8 cellular contexts compared by ENCODE assay signal in genomic region chr9:72527801-72528195, GRCh38. TPM values are rescaled to one million over a fixed set of nuclear protein-coding genes. Genes with fewer than 3 reads are reported as not detected.
DNase-seq lines count a peak whose midpoint lies in the region; ATAC-seq and TF ChIP-seq lines count a peak whose summit lies in the region.

No MANE protein-coding gene starts in this region.

- no peaks in the 10 kb centered on the region for H3K36me3 ChIP-seq in tibial nerve

- peak overlapping the region; percentile 74 for H3K4me3 Mint-ChIP-seq in activated T-cell treated with anti-CD3 and anti-CD28 coated beads, Interleukin-2, amount 50 U/mL, for 4 hours
- peak overlapping the region; percentile 72 for H3K4me3 Mint-ChIP-seq in activated T-helper 2 cell treated with anti-CD3 and anti-CD28 coated beads, Interferon-gamma antibody, Interleukin-2, Interleukin-4, amounts not matched to agents 10 μg/mL and 5 μg/mL and 100 μg/mL, durations not matched to agents 14 hours and 24 hours and 36 hours (ENCODE audit: low read depth)
- H3K4me3 Mint-ChIP-seq in immature natural killer cell = peak overlapping the region; percentile 12 to 83 (median 55)

- peaks cover 48% of the 10 kb centered on the region for H3K4me1 Mint-ChIP-seq in activated T-cell treated with anti-CD3 and anti-CD28 coated beads, Interleukin-2, amount 50 U/mL, for 4 hours (ENCODE audit: low read depth)
- H3K4me1 Mint-ChIP-seq in activated T-helper 2 cell treated with anti-CD3 and anti-CD28 coated beads, Interferon-gamma antibody, Interleukin-2, Interleukin-4, amounts not matched to agents 10 μg/mL and 5 μg/mL and 100 μg/mL, durations not matched to agents 14 hours and 24 hours and 36 hours (ENCODE audit: low read depth) = peaks cover 43% of the 10 kb centered on the region
- peaks cover 9 to 10% of the 10 kb centered on the region in 2 donors for H3K4me1 Mint-ChIP-seq in immature natural killer cell

- no peak for DNase-seq in activated T-cell treated with anti-CD3 and anti-CD28 coated beads, Interleukin-2, amount 50 U/mL, for 4 hours
- no peak for DNase-seq in activated T-cell treated with anti-CD3 and anti-CD28 coated beads, Interleukin-2, amount 50 U/mL, for 48 hours
- DNase-seq in activated T-helper 2 cell treated with anti-CD3 and anti-CD28 coated beads, Interferon-gamma antibody, Interleukin-2, Interleukin-4, amounts not matched to agents 10 μg/mL and 5 μg/mL and 100 μg/mL, durations not matched to agents 14 hours and 24 hours and 36 hours (ENCODE audit: low spot score) = no peak
- DNase-seq in immature natural killer cell = no peak
- no peak for DNase-seq in tibial nerve (ENCODE audit: low spot score in 2 of 2)
- no peak for DNase-seq in NCI-H748 treated with DMSO at 0.1 percent for 48 hours (lab: John Stamatoyannopoulos, UW)
- DNase-seq in NK-92 treated with Interleukin-12 subunit alpha and Interleukin-12 subunit beta, amount 100 ng/mL, for 24 hours (lab: John Stamatoyannopoulos, UW) = no peak
- DNase-seq in AG08396 (ENCODE audit: low spot score) = no peak

- no peaks in the 10 kb centered on the region for H3K27me3 ChIP-seq in tibial nerve

- H3K9me3 ChIP-seq in tibial nerve = peaks cover 0 to 6% (median 2%) of the 10 kb centered on the region in 4 donors

- TF ChIP-seq CTCF in tibial nerve (IDR thresholded peaks at IDR 0.05) = no peak

- peaks cover 0 to 36% (median 19%) of the 10 kb centered on the region in 4 donors for H3K4me1 ChIP-seq in tibial nerve

- no peak for TF ChIP-seq EP300 in tibial nerve (IDR thresholded peaks at IDR 0.05)

- WGBS in tibial nerve, 2 donors = 9 to 13% methylated on average over 5 of the region's 5 CpGs

- peak overlapping the region; percentile 94 for H3K27ac Mint-ChIP-seq in activated T-helper 2 cell treated with anti-CD3 and anti-CD28 coated beads, Interferon-gamma antibody, Interleukin-2, Interleukin-4, amounts not matched to agents 10 μg/mL and 5 μg/mL and 100 μg/mL, durations not matched to agents 14 hours and 24 hours and 36 hours
- H3K27ac Mint-ChIP-seq in immature natural killer cell = peak overlapping the region in 1 of 6 donors; percentile 37

- intact Hi-C loops in activated T-helper 2 cell treated with anti-CD3 and anti-CD28 coated beads, Interferon-gamma antibody, Interleukin-2, Interleukin-4, amounts not matched to agents 10 μg/mL and 5 μg/mL and 100 μg/mL, durations not matched to agents 14 hours and 24 hours and 36 hours (cut with micrococcal nuclease) = loop anchor here (1.0 to 10.0 kb wide), 8 partner anchors 14 to 627 kb away; partner anchors contain the start of genes ABHD17B, ANXA1, C9orf85 and ZFAND5

- H3K4me3 ChIP-seq in tibial nerve = peak overlapping the region; percentile 2 to 23 (median 22)

- no peaks in the 10 kb centered on the region for H3K27me3 Mint-ChIP-seq in activated T-cell treated with anti-CD3 and anti-CD28 coated beads, Interleukin-2, amount 50 U/mL, for 4 hours (ENCODE audit: low read depth)
- no peaks in the 10 kb centered on the region for H3K27me3 Mint-ChIP-seq in activated T-helper 2 cell treated with anti-CD3 and anti-CD28 coated beads, Interferon-gamma antibody, Interleukin-2, Interleukin-4, amounts not matched to agents 10 μg/mL and 5 μg/mL and 100 μg/mL, durations not matched to agents 14 hours and 24 hours and 36 hours (ENCODE audit: low read depth)
- peaks cover 2 to 5% (median 3%) of the 10 kb centered on the region in 3 donors for H3K27me3 Mint-ChIP-seq in immature natural killer cell (ENCODE audit: low read depth in 3 of 3)

- TF ChIP-seq POLR2A in tibial nerve (IDR thresholded peaks at IDR 0.05) = no peak

- no peak for ATAC-seq in activated T-cell treated with anti-CD3 and anti-CD28 coated beads, Interleukin-2, amount 50 U/mL, for 4 hours

- H3K9me3 Mint-ChIP-seq in activated T-cell treated with anti-CD3 and anti-CD28 coated beads, Interleukin-2, amount 50 U/mL, for 4 hours = peaks cover 5% of the 10 kb centered on the region
- H3K9me3 Mint-ChIP-seq in activated T-helper 2 cell treated with anti-CD3 and anti-CD28 coated beads, Interferon-gamma antibody, Interleukin-2, Interleukin-4, amounts not matched to agents 10 μg/mL and 5 μg/mL and 100 μg/mL, durations not matched to agents 14 hours and 24 hours and 36 hours = peaks cover 4% of the 10 kb centered on the region
- peaks cover 0 to 4% (median 0%) of the 10 kb centered on the region in 6 donors for H3K9me3 Mint-ChIP-seq in immature natural killer cell

- no peaks in the 10 kb centered on the region for H3K36me3 Mint-ChIP-seq in activated T-cell treated with anti-CD3 and anti-CD28 coated beads, Interleukin-2, amount 50 U/mL, for 4 hours (ENCODE audit: insufficient read depth)
- no peaks in the 10 kb centered on the region for H3K36me3 Mint-ChIP-seq in activated T-helper 2 cell treated with anti-CD3 and anti-CD28 coated beads, Interferon-gamma antibody, Interleukin-2, Interleukin-4, amounts not matched to agents 10 μg/mL and 5 μg/mL and 100 μg/mL, durations not matched to agents 14 hours and 24 hours and 36 hours (ENCODE audit: low read depth)
- H3K36me3 Mint-ChIP-seq in immature natural killer cell = no peaks in the 10 kb centered on the region

- H3K27ac ChIP-seq in tibial nerve = peak overlapping the region; percentile 47 to 92 (median 76)

RNA-seq across cellular contexts. Expression of gene TMC1, which starts 6.4 kb away (rescaled TPM):
- not detected for total RNA-seq in activated T-cell treated with anti-CD3 and anti-CD28 coated beads, Interleukin-2, amount 50 U/mL, for 4 hours
- total RNA-seq in activated T-helper 2 cell treated with anti-CD3 and anti-CD28 coated beads, Interferon-gamma antibody, Interleukin-2, Interleukin-4, amounts not matched to agents 10 μg/mL and 5 μg/mL and 100 μg/mL, durations not matched to agents 14 hours and 24 hours and 36 hours = not detected in 2 replicates
- not detected for polyA plus RNA-seq in immature natural killer cell
- total RNA-seq in tibial nerve = 1 to 10 TPM in 1 of 4 donors, under 1 TPM in 2, not detected in 1; 0.30 to 2.3 (median 0.44) TPM
